7 cellular contexts compared by ENCODE assay signal in the genomic region with DNA sequence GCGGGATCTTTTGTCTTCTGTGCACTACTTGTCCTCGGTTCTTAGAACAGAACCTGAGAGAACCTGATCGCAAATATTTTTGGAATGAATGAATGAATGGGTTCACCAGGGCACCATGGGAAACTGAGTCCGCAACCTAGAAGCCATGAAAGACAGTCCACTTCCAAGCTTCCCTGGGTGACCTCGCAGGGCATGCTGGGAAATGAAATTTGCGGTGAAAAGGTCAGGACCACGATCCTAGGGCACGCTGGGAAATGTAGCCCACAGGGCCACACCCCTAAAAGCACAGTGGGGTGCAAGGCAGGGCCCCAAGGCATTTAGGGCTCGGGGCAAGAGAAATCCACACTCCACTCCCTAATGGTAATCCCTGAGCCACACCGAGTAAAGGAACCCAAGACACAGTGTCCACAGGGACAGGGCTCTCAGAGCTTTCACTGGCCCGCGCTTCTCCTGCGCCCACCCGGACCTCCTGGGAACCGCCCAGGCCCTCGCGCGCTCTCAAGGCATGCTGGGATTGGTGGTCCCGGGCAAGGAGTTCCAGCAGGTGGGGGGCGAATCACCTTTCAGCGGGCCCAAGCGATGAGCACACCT. TPM values are rescaled to one million over a fixed set of nuclear protein-coding genes. Genes with fewer than 3 reads are reported as not detected.
DNase-seq lines count a peak whose midpoint lies in the region; ATAC-seq and TF ChIP-seq lines count a peak whose summit lies in the region.

No MANE protein-coding gene starts in this region.

- peaks cover 10 to 11% of the 10 kb centered on the region in 2 donors for H3K27me3 Mint-ChIP-seq in effector memory CD8-positive, alpha-beta T cell
- peaks cover 26% of the 10 kb centered on the region for H3K27me3 Mint-ChIP-seq in mesothelial cell of epicardium (ENCODE audit: low read depth)

- H3K36me3 Mint-ChIP-seq in effector memory CD8-positive, alpha-beta T cell (ENCODE audit: insufficient read depth), result peaks cover 18% of the 10 kb centered on the region
- no peaks in the 10 kb centered on the region for H3K36me3 Mint-ChIP-seq in mesothelial cell of epicardium

- no peak for ATAC-seq in effector memory CD8-positive, alpha-beta T cell (replicated peaks)
- ATAC-seq in thoracic aorta (ENCODE audit: insufficient number of reproducible peaks, low FRiP score, low read depth), result no peak
- no peak for ATAC-seq in HG02973 (IDR thresholded peaks at IDR 0.05; ENCODE audit: unreplicated experiment)

- H3K27ac Mint-ChIP-seq in effector memory CD8-positive, alpha-beta T cell, result peak overlapping the region in 1 of 2 donors; percentile 90
- peak overlapping the region; percentile 98 for H3K27ac Mint-ChIP-seq in mesothelial cell of epicardium

- H3K9me3 ChIP-seq in thoracic aorta, result no peaks in the 10 kb centered on the region

- DNase-seq in H7 (peak; percentile 90), SHP77 treated with DMSO at 0.1 percent for 48 hours (lab: John Stamatoyannopoulos, UW) (peak; percentile 18), mesothelial cell of epicardium (ENCODE audit: low spot score in 2 of 2, unreplicated experiment in 2 of 2) (no peak), thoracic aorta (ENCODE audit: low spot score) (no peak), activated gamma-delta T cell treated with Interleukin-2 at 50 U/mL for 16 hours (no peak)
- DNase-seq in effector memory CD8-positive, alpha-beta T cell, result no peak

- no peaks in the 10 kb centered on the region for H3K9me3 Mint-ChIP-seq in effector memory CD8-positive, alpha-beta T cell
- no peaks in the 10 kb centered on the region for H3K9me3 Mint-ChIP-seq in mesothelial cell of epicardium

- H3K4me1 ChIP-seq in thoracic aorta (ENCODE audit: control insufficient read depth in 1 of 2, low read depth in 2 of 2), result peaks cover 19 to 34% of the 10 kb centered on the region in 2 donors

- no peak for TF ChIP-seq CTCF in mesothelial cell of epicardium (IDR thresholded peaks at IDR 0.05; ENCODE audit: unreplicated experiment)
- TF ChIP-seq CTCF in thoracic aorta (IDR thresholded peaks at IDR 0.05), result no peak

- H3K27me3 ChIP-seq in H7 (ENCODE audit: control insufficient read depth, insufficient read depth, low read length) (no peaks in the 10 kb centered on the region; the same call in 1 of the 2 replicates), thoracic aorta (replicated peaks; ENCODE audit: insufficient read depth) (no peaks in the 10 kb centered on the region)

- H3K4me3 ChIP-seq in H7 (ENCODE audit: insufficient read depth, low read depth, low read length), result peak overlapping the region; percentile 63
- peak overlapping the region; percentile 83 for H3K4me3 ChIP-seq in thoracic aorta

- H3K27ac ChIP-seq in thoracic aorta, result peak overlapping the region; percentile 76 to 78

- no peaks in the 10 kb centered on the region for H3K36me3 ChIP-seq in H7 (replicated peaks; ENCODE audit: control insufficient read depth, insufficient read depth, low read length)
- H3K36me3 ChIP-seq in thoracic aorta, result no peaks in the 10 kb centered on the region

- peak overlapping the region; percentile 90 to 91 for H3K4me3 Mint-ChIP-seq in effector memory CD8-positive, alpha-beta T cell
- H3K4me3 Mint-ChIP-seq in mesothelial cell of epicardium, result peak overlapping the region; percentile 93

- peaks cover 24 to 32% of the 10 kb centered on the region in 2 donors for H3K4me1 Mint-ChIP-seq in effector memory CD8-positive, alpha-beta T cell (ENCODE audit: low read depth in 2 of 2)
- peaks cover 33% of the 10 kb centered on the region for H3K4me1 Mint-ChIP-seq in mesothelial cell of epicardium

RNA-seq across cellular contexts. Expression of gene PPP1R12C, which starts 1.1 kb away (rescaled TPM):
- 57.5 and 66.4 TPM in 2 replicates for total RNA-seq in H7 (2014; rRNA removed; shearing (Covaris generic))
- 100 to 111 TPM (median 109 TPM) in 3 replicates for total RNA-seq in mesothelial cell of epicardium
- 100 to 1,000 TPM; 194 to 250 TPM for total RNA-seq in thoracic aorta

RNA-seq across cellular contexts. Expression of gene TNNT1, which starts 30.5 kb away (rescaled TPM):
- total RNA-seq in H7 (2014; rRNA removed; shearing (Covaris generic)), result 33.8 and 44.8 TPM in 2 replicates
- total RNA-seq in mesothelial cell of epicardium (47.5 to 57.5 TPM (median 48.9 TPM) in 3 replicates), thoracic aorta (not detected)

RNA-seq across cellular contexts. Expression of gene TNNI3, which starts 39.0 kb away (rescaled TPM):
- 6.5 and 11.6 TPM in 2 replicates for total RNA-seq in H7 (2014; rRNA removed; shearing (Covaris generic))
- total RNA-seq in mesothelial cell of epicardium (6.3 to 9.1 TPM (median 8.9 TPM) in 3 replicates), thoracic aorta (not detected)

RNA-seq across cellular contexts. Expression of gene EPS8L1, which starts 42.8 kb away (rescaled TPM):
- total RNA-seq in H7 (2014; rRNA removed; shearing (Covaris generic)), result 20.0 and 22.9 TPM in 2 replicates
- total RNA-seq in mesothelial cell of epicardium, result 375 to 425 TPM (median 396 TPM) in 3 replicates
- total RNA-seq in thoracic aorta, result 10 to 100 TPM in 1 of 2 donors, 1 to 10 TPM in 1; 5.4 to 16.3 TPM

RNA-seq across cellular contexts. Expression of gene DNAAF3, which starts 47.9 kb away (rescaled TPM):
- 0.15 and 2.2 TPM in 2 replicates for total RNA-seq in H7 (2014; rRNA removed; shearing (Covaris generic))
- total RNA-seq in mesothelial cell of epicardium, result 2.9 to 4.4 TPM (median 3.3 TPM) in 3 replicates
- total RNA-seq in thoracic aorta, result not detected

Comparison
In these comparisons a context has a peak if more than half of its experiments do, and no peak if none do; other contexts are left out.
1. DNase-seq: peak in H7 (single experiment) and SHP77 treated with DMSO at 0.1 percent for 48 hours (single experiment); none in effector memory CD8-positive, alpha-beta T cell (0 of 3), mesothelial cell of epicardium (0 of 2), thoracic aorta (single experiment) and activated gamma-delta T cell treated with Interleukin-2 at 50 U/mL for 16 hours (single experiment).
2. RNA of gene TNNT1, which starts 30.5 kb away (total RNA-seq): 47.5 to 57.5 TPM in mesothelial cell of epicardium and 33.8 to 44.8 TPM in H7; not detected in thoracic aorta; every median in the first group is over 10 times any median in the second.